Comparison of ENCODE assay signal across 11 cellular contexts in genomic region chr4:87118826-87119225, GRCh38.
DNase-seq lines count a peak whose midpoint lies in the region; ATAC-seq and TF ChIP-seq lines count a peak whose summit lies in the region.
"Had no signal": no experiment of that assay in that cellular context is flagged by ENCODE, and none has a peak within 500 bp of the region (broad histone marks: within the 10 kb centered on the region; RNA-seq: fewer than 3 reads in every experiment).

No MANE protein-coding gene starts in this region.

- WGBS in thyroid gland, 2 donors = 91 to 97% methylated on average over 2 of the region's 2 CpGs
- 86 to 100% methylated on average over 2 of the region's 2 CpGs for WGBS in lower leg skin, 2 donors

- H3K36me3 ChIP-seq in right atrium auricular region (peaks cover 22% of the 10 kb centered on the region), thyroid gland (peaks cover 19 to 28% of the 10 kb centered on the region in 2 donors)

- ATAC-seq in activated naive CD4-positive, alpha-beta T cell treated with anti-CD3 and anti-CD28 coated beads, Interleukin-2, amount 50 U/mL, for 72 hours = peak; percentile 49 to 54
- ATAC-seq in WTC11 = peak; percentile 69
- no peak for ATAC-seq in HG03108 (IDR thresholded peaks at IDR 0.05; ENCODE audit: unreplicated experiment)

- POLR2A ChIA-PET in WTC11 (lab: Charles Lee) = no interaction called here

- CTCF ChIA-PET in WTC11 (lab: Charles Lee) = interaction anchor here (0.5 kb wide), 1 partner anchor 54 kb away, joined by 3 read pairs; no protein-coding TSS in a partner anchor

- no peak for DNase-seq in activated naive CD4-positive, alpha-beta T cell treated with anti-CD3 and anti-CD28 coated beads, Interleukin-2, amount 50 U/mL, for 72 hours (ENCODE audit: low spot score in 2 of 2)
- DNase-seq in activated naive CD4-positive, alpha-beta T cell treated with Interleukin-2 at 50 U/mL for 16 hours = no peak
- DNase-seq in WTC11 (ENCODE audit: low spot score) = no peak
- DNase-seq in right atrium auricular region (ENCODE audit: low spot score) = no peak
- no peak for DNase-seq in thyroid gland
- DNase-seq in anterior cingulate cortex (lab: John Stamatoyannopoulos, UW) = no peak
- no peak for DNase-seq in lower leg skin (ENCODE audit: low spot score in 2 of 2)
- DNase-seq: CD4-positive, CD25-positive, alpha-beta regulatory T cell; central memory CD4-positive, alpha-beta T cell; T1000 had no signal

- no peaks in the 10 kb centered on the region for H3K9me3 ChIP-seq in right atrium auricular region
- no peaks in the 10 kb centered on the region for H3K9me3 ChIP-seq in thyroid gland

- peak overlapping the region; percentile 79 to 88 for H3K27ac ChIP-seq in right atrium auricular region
- H3K27ac ChIP-seq in thyroid gland = peak overlapping the region; percentile 87 to 96 (median 90)

- no peaks in the 10 kb centered on the region for H3K9me3 Mint-ChIP-seq in activated naive CD4-positive, alpha-beta T cell treated with anti-CD3 and anti-CD28 coated beads, Interleukin-2, amount 50 U/mL, for 72 hours
- no peaks in the 10 kb centered on the region for H3K9me3 Mint-ChIP-seq in WTC11
- H3K9me3 Mint-ChIP-seq: CD4-positive, CD25-positive, alpha-beta regulatory T cell had no signal

- no peaks in the 10 kb centered on the region for H3K27me3 Mint-ChIP-seq in WTC11 (ENCODE audit: low read depth)
- H3K27me3 Mint-ChIP-seq: CD4-positive, CD25-positive, alpha-beta regulatory T cell had no signal

- H3K4me3 ChIP-seq in right atrium auricular region (no peak overlapping the region), thyroid gland (replicated peaks in 1 of 3) (no peak overlapping the region), lower leg skin (ENCODE audit: low read depth, poor library complexity, severe bottlenecking) (no peak overlapping the region)

- peaks cover 37% of the 10 kb centered on the region for H3K4me1 Mint-ChIP-seq in WTC11

- intact Hi-C loops in thyroid gland (cut with DNase I) = no loop called here
- intact Hi-C loops in lower leg skin (cut with DNase I; ENCODE audit: low total_unique reads) = no loop called here

- H3K4me3 Mint-ChIP-seq in WTC11 = no peak overlapping the region
- H3K4me3 Mint-ChIP-seq: CD4-positive, CD25-positive, alpha-beta regulatory T cell had no signal

- peaks cover 14 to 35% of the 10 kb centered on the region in 2 donors for H3K36me3 Mint-ChIP-seq in activated naive CD4-positive, alpha-beta T cell treated with anti-CD3 and anti-CD28 coated beads, Interleukin-2, amount 50 U/mL, for 72 hours
- peaks cover 45% of the 10 kb centered on the region for H3K36me3 Mint-ChIP-seq in WTC11

- H3K4me1 ChIP-seq in right atrium auricular region (peaks cover 0 to 71% of the 10 kb centered on the region in 2 donors), thyroid gland (peaks cover 73 to 91% of the 10 kb centered on the region in 2 donors)

- TF ChIP-seq CTCF in WTC11 (IDR thresholded peaks at IDR 0.05) = no peak
- no peak for TF ChIP-seq CTCF in right atrium auricular region (IDR thresholded peaks at IDR 0.05)
- TF ChIP-seq CTCF in thyroid gland (IDR thresholded peaks at IDR 0.05) = no peak
- no peak for TF ChIP-seq CTCF in lower leg skin (IDR thresholded peaks at IDR 0.05)

- H3K27ac Mint-ChIP-seq in activated naive CD4-positive, alpha-beta T cell treated with anti-CD3 and anti-CD28 coated beads, Interleukin-2, amount 50 U/mL, for 72 hours = peak overlapping the region in 1 of 2 donors; percentile 29
- H3K27ac Mint-ChIP-seq in WTC11 = no peak overlapping the region
- H3K27ac Mint-ChIP-seq: CD4-positive, CD25-positive, alpha-beta regulatory T cell had no signal

- H3K27me3 ChIP-seq in right atrium auricular region (no peaks in the 10 kb centered on the region), thyroid gland (no peaks in the 10 kb centered on the region)

- TF ChIP-seq POLR2A in thyroid gland (IDR thresholded peaks at IDR 0.05) = no peak
- TF ChIP-seq POLR2A in lower leg skin (IDR thresholded peaks at IDR 0.05) = no peak

TF ChIP-seq in WTC11, 78 proteins besides CTCF, POLR2A, EP300 and RAD21:
- TF ChIP-seq FOXK1 (CRISPR knock-in tag; IDR thresholded peaks at IDR 0.05) (no peak), TEAD4 (CRISPR knock-in tag; IDR thresholded peaks at IDR 0.05) (no peak), NR3C1 (CRISPR knock-in tag; conservative IDR thresholded peaks at IDR 0.05; ENCODE audit: low read depth) (no peak), ZNF232 (CRISPR knock-in tag; IDR thresholded peaks at IDR 0.05) (no peak), GRHL2 (CRISPR knock-in tag; IDR thresholded peaks at IDR 0.05; ENCODE audit: insufficient replicate concordance, severe bottlenecking) (no peak), ZNF423 (CRISPR knock-in tag; IDR thresholded peaks at IDR 0.05) (no peak), ATF1 (CRISPR knock-in tag; IDR thresholded peaks at IDR 0.05) (no peak)
